Comparison of ENCODE assay signal across 20 cellular contexts in the genomic region with DNA sequence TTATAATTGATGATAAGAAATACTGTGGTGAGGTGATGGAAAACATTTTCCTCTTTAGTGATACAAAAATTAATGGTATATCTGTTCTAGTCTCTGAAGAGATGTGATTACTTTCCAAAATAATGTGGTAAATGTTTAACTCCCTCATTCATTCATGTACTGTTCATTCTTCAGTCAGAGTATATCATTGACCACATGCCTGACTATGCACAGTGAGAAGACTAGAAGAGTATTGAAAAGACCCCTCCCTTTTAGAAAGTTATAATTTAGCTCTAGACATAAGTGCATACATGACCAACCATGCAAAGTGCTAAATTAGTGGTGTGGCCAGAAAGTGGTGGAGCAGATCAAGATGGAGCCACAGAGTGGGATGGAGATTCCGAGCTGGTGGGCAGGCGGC.
"Had no signal": no experiment of that assay in that cellular context is flagged by ENCODE, and none has a peak within 500 bp of the region (broad histone marks: within the 10 kb centered on the region; RNA-seq: fewer than 3 reads in every experiment).

No MANE protein-coding gene starts in this region.

- H3K4me1 ChIP-seq: colonic mucosa, gastrocnemius medialis, left lung had no signal

- H3K9me3 ChIP-seq: colonic mucosa, esophagus squamous epithelium, gastrocnemius medialis, heart left ventricle, left lung, lower lobe of right lung, mucosa of descending colon had no signal

- H3K27me3 ChIP-seq: colonic mucosa, gastrocnemius medialis, heart left ventricle, hepatocyte, left lung had no signal

- DNase-seq: colonic mucosa; cortex of kidney; effector CD8-positive, alpha-beta T cell; effector memory CD8-positive, alpha-beta T cell; endodermal cell; erythroblast; esophagus squamous epithelium; foreskin fibroblast; foreskin melanocyte; gastrocnemius medialis; heart left ventricle; left colon; left lung; left ventricle myocardium superior; lower lobe of right lung; mesenchymal stem cell; mucosa of descending colon; naive B cell had no signal

- H3K4me3 ChIP-seq: colonic mucosa, esophagus squamous epithelium, gastrocnemius medialis, heart left ventricle, hepatocyte, left lung, lower lobe of right lung, mucosa of descending colon had no signal

- H3K36me3 ChIP-seq: colonic mucosa, esophagus squamous epithelium, gastrocnemius medialis, heart left ventricle, left lung, lower lobe of right lung had no signal

- H3K27ac ChIP-seq: colonic mucosa, epithelial cell of prostate, esophagus squamous epithelium, gastrocnemius medialis, heart left ventricle, hepatocyte, left lung, lower lobe of right lung had no signal
